ENCODE assay signal across 28 cellular contexts in the genomic region with DNA sequence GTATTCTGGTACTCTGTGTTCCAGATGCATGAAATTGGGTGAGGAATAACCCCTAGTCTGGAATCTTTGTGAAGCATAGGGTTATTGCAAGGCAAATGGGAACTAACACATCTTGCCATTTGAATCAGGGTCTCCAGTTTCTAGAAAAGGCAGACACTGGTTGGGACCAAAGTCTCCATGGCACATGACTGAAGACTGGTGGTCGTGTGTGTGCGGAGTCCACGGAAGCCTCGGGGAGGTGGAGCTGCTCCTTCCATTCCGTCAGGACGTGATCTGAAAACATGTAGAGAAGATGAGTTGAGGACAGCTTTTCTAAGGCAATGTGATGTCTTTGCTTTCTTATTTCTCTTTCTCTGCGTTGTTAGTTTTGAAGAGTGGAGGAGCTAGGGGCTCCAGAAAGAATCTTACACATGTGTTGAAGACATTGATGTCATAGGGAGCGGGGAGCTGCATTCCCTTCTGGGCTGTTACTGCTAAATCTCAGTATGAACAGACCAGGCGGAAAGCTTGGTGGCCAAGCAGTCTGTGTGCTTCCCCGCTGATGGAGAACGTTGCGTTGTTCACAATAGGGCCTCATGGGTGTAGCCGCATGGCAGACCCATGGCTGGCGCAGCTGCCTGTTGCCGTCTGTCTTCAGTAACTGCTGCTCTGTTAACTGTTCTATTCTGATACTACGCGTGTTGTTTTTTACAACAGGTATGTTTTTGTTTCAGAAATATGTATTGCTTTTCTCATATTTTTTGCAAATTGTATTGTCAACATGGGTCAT. TPM values are rescaled to one million over a fixed set of nuclear protein-coding genes. Genes with fewer than 3 reads are reported as not detected.
"Had no signal": no experiment of that assay in that cellular context is flagged by ENCODE, and none has a peak within 500 bp of the region (broad histone marks: within the 10 kb centered on the region; RNA-seq: fewer than 3 reads in every experiment).

No MANE protein-coding gene starts in this region.

- H3K27ac ChIP-seq: esophagus muscularis mucosa, foreskin keratinocyte, neutrophil, ovary, prostate gland, SK-N-MC, suprapubic skin, tibial artery had no signal

- ATAC-seq: activated CD4-positive, alpha-beta T cell treated with anti-CD3 and anti-CD28 coated beads for 36 hours; activated CD8-positive, alpha-beta memory T cell treated with anti-CD3 and anti-CD28 coated beads, Interleukin-2, amount 10 ng/mL, durations not matched to agents 7 days and 5 days; activated CD8-positive, alpha-beta T cell treated with anti-CD3 and anti-CD28 coated beads, Interleukin-2, amount 10 ng/mL, durations not matched to agents 7 days and 5 days; foreskin keratinocyte had no signal

- H3K4me1 Mint-ChIP-seq: nephron had no signal

- H3K9me3 Mint-ChIP-seq: nephron had no signal

- H3K27me3 Mint-ChIP-seq: activated CD4-positive, alpha-beta T cell treated with anti-CD3 and anti-CD28 coated beads for 36 hours; activated CD8-positive, alpha-beta memory T cell treated with anti-CD3 and anti-CD28 coated beads, Interleukin-2, amount 10 ng/mL, durations not matched to agents 7 days and 5 days had no signal

- DNase-seq: activated CD4-positive, alpha-beta T cell treated with anti-CD3 and anti-CD28 coated beads for 36 hours; activated CD4-positive, CD25-positive, alpha-beta regulatory T cell; activated CD8-positive, alpha-beta memory T cell treated with anti-CD3 and anti-CD28 coated beads, Interleukin-2, amount 10 ng/mL, durations not matched to agents 7 days and 5 days; activated CD8-positive, alpha-beta T cell treated with anti-CD3 and anti-CD28 coated beads, Interleukin-2, amount 10 ng/mL, durations not matched to agents 7 days and 5 days; activated effector memory CD4-positive, alpha-beta T cell treated with anti-CD3 and anti-CD28 coated beads, Interleukin-2, amount 50 U/mL, for 16 hours; activated naive CD4-positive, alpha-beta T cell treated with anti-CD3 and anti-CD28 coated beads, Interleukin-2, amount 50 U/mL, for 16 hours; cortex of kidney; foreskin keratinocyte; retina; stimulated activated CD4-positive, alpha-beta T cell treated with anti-CD3 and anti-CD28 coated beads, Interleukin-15, amount 100 ng/mL, for 24 hours; stimulated activated CD4-positive, alpha-beta T cell treated with anti-CD3 and anti-CD28 coated beads, Interleukin-2, amount 100 ng/mL, for 24 hours; stimulated activated naive CD4-positive, alpha-beta T cell; tibial artery had no signal

- H3K27me3 ChIP-seq: esophagus muscularis mucosa, foreskin keratinocyte, neutrophil, ovary, suprapubic skin, tibial artery had no signal

- H3K36me3 ChIP-seq: ovary had no signal

- H3K4me1 ChIP-seq: foreskin keratinocyte had no signal

- H3K9me3 ChIP-seq: esophagus muscularis mucosa, neutrophil, ovary, prostate gland, suprapubic skin, tibial artery had no signal

- H3K27ac Mint-ChIP-seq: activated CD4-positive, alpha-beta T cell treated with anti-CD3 and anti-CD28 coated beads for 36 hours; activated CD8-positive, alpha-beta memory T cell treated with anti-CD3 and anti-CD28 coated beads, Interleukin-2, amount 10 ng/mL, durations not matched to agents 7 days and 5 days; activated CD8-positive, alpha-beta T cell treated with anti-CD3 and anti-CD28 coated beads, Interleukin-2, amount 10 ng/mL, durations not matched to agents 7 days and 5 days; nephron had no signal

- FAIRE-seq: bronchial epithelial cell had no signal

- H3K4me3 Mint-ChIP-seq: activated CD4-positive, alpha-beta T cell treated with anti-CD3 and anti-CD28 coated beads for 36 hours; activated CD8-positive, alpha-beta memory T cell treated with anti-CD3 and anti-CD28 coated beads, Interleukin-2, amount 10 ng/mL, durations not matched to agents 7 days and 5 days; activated CD8-positive, alpha-beta T cell treated with anti-CD3 and anti-CD28 coated beads, Interleukin-2, amount 10 ng/mL, durations not matched to agents 7 days and 5 days; nephron had no signal

- H3K4me3 ChIP-seq: esophagus muscularis mucosa, ovary, prostate gland, SK-N-MC, smooth muscle cell, suprapubic skin, tibial artery had no signal

- H3K4me2 ChIP-seq: smooth muscle cell had no signal

RNA-seq across cellular contexts. Expression of gene BHLHE23, which starts 59.0 kb away (rescaled TPM):
- total RNA-seq: activated CD4-positive, alpha-beta T cell treated with anti-CD3 and anti-CD28 coated beads for 36 hours; activated CD8-positive, alpha-beta memory T cell treated with anti-CD3 and anti-CD28 coated beads, Interleukin-2, amount 10 ng/mL, durations not matched to agents 7 days and 5 days; activated CD8-positive, alpha-beta T cell treated with anti-CD3 and anti-CD28 coated beads, Interleukin-2, amount 10 ng/mL, durations not matched to agents 7 days and 5 days; bronchial epithelial cell; cerebellum; esophagus muscularis mucosa; foreskin keratinocyte; left ventricle myocardium inferior; lung microvascular endothelial cell; mucosa of gallbladder; ovary; smooth muscle cell; suprapubic skin; T-helper 1 cell treated with Interleukin-12 subunit alpha and Interleukin-12 subunit beta and Interleukin-4 antibody, amounts not matched to agents 30 ng/mL and 1 ng/mL, for 36 hours; ureter had no signal
- polyA plus RNA-seq: foreskin keratinocyte, ovary, smooth muscle cell had no signal
